In genomic region chr2:157818227-157818626, GRCh38 we compare ENCODE assay signal across 13 cellular contexts. TPM values are rescaled to one million over a fixed set of nuclear protein-coding genes. Genes with fewer than 3 reads are reported as not detected.
DNase-seq lines count a peak whose midpoint lies in the region; ATAC-seq and TF ChIP-seq lines count a peak whose summit lies in the region.
"Had no signal": no experiment of that assay in that cellular context is flagged by ENCODE, and none has a peak within 500 bp of the region (broad histone marks: within the 10 kb centered on the region; RNA-seq: fewer than 3 reads in every experiment).

No MANE protein-coding gene starts in this region.

- CTCF ChIA-PET in WTC11 (lab: Charles Lee): interaction anchor here (1.2 kb wide), 1 partner anchor 28 kb away, joined by 3 read pairs; no protein-coding TSS in a partner anchor

- peak overlapping the region; percentile 50; the same call in 1 of the 2 replicates for H3K27ac Mint-ChIP-seq in WTC11
- H3K27ac Mint-ChIP-seq in nephron progenitor cell: peak overlapping the region; percentile 75
- H3K27ac Mint-ChIP-seq: CD4-positive, alpha-beta T cell had no signal

- ATAC-seq in WTC11 (no peak), omental fat pad (ENCODE audit: low FRiP score) (no peak)

- peaks cover 20% of the 10 kb centered on the region for H3K36me3 Mint-ChIP-seq in WTC11
- H3K36me3 Mint-ChIP-seq in nephron progenitor cell (ENCODE audit: low read depth): peaks cover 48% of the 10 kb centered on the region

- POLR2A ChIA-PET in WTC11 (lab: Charles Lee): no interaction called here

- H3K4me1 Mint-ChIP-seq in WTC11 (no peaks in the 10 kb centered on the region), nephron progenitor cell (peaks cover 14% of the 10 kb centered on the region)
- H3K4me1 Mint-ChIP-seq: H9 had no signal

- no peaks in the 10 kb centered on the region for H3K9me3 Mint-ChIP-seq in WTC11
- peaks cover 3% of the 10 kb centered on the region for H3K9me3 Mint-ChIP-seq in nephron progenitor cell
- H3K9me3 Mint-ChIP-seq: CD4-positive, alpha-beta T cell; H9 had no signal

- H3K27me3 Mint-ChIP-seq in WTC11 (ENCODE audit: low read depth) (no peaks in the 10 kb centered on the region), nephron progenitor cell (ENCODE audit: low read depth, poor library complexity) (no peaks in the 10 kb centered on the region)
- H3K27me3 Mint-ChIP-seq: CD4-positive, alpha-beta T cell had no signal

- H3K4me3 Mint-ChIP-seq in WTC11: no peak overlapping the region
- no peak overlapping the region for H3K4me3 Mint-ChIP-seq in nephron progenitor cell
- H3K4me3 Mint-ChIP-seq: CD4-positive, alpha-beta T cell; H9 had no signal

- TF ChIP-seq CTCF in WTC11 (IDR thresholded peaks at IDR 0.05) (no peak), nephron progenitor cell (IDR thresholded peaks at IDR 0.05) (no peak), omental fat pad (IDR thresholded peaks at IDR 0.05) (no peak)

- DNase-seq in DMS79 (lab: John Stamatoyannopoulos, UW) (peak; percentile 66), WTC11 (ENCODE audit: low spot score) (no peak), nephron progenitor cell (no peak), omental fat pad (ENCODE audit: low spot score) (no peak), Ammon's horn (ENCODE audit: low spot score) (no peak)
- no peak for DNase-seq in activated CD8-positive, alpha-beta memory T cell treated with anti-CD3 and anti-CD28 coated beads, Interleukin-2, amount 50 U/mL, for 48 hours
- DNase-seq: ACHN; Caco-2; CD4-positive, alpha-beta T cell; GF-D8; GOT3; H9; IMR-90 had no signal

TF ChIP-seq in WTC11, 78 proteins besides CTCF, POLR2A, EP300 and RAD21:
- TF ChIP-seq TEAD4 (CRISPR knock-in tag; IDR thresholded peaks at IDR 0.05) (no peak), ARID4B (CRISPR knock-in tag; IDR thresholded peaks at IDR 0.05; ENCODE audit: borderline replicate concordance) (no peak), ESRRA (CRISPR knock-in tag; IDR thresholded peaks at IDR 0.05; ENCODE audit: borderline replicate concordance) (no peak), ZNF219 (CRISPR knock-in tag; IDR thresholded peaks at IDR 0.05; ENCODE audit: borderline replicate concordance) (no peak), ZNF532 (CRISPR knock-in tag; IDR thresholded peaks at IDR 0.05; ENCODE audit: borderline replicate concordance) (no peak), ZNF512 (CRISPR knock-in tag; IDR thresholded peaks at IDR 0.05; ENCODE audit: borderline replicate concordance) (no peak), ATF6 (CRISPR knock-in tag; IDR thresholded peaks at IDR 0.05) (no peak)
TF ChIP-seq in WTC11: peak in this region for 0.

RNA-seq across cellular contexts. Expression of gene ACVR1, which starts 57.9 kb away (rescaled TPM):
- total RNA-seq in WTC11 (2021) (16.8 to 20.2 TPM (median 19.2 TPM) in 3 replicates), omental fat pad (10 to 100 TPM; 22.7 to 37.7 (median 28.2) TPM)
